Comparison of ENCODE assay signal across 9 cellular contexts in genomic region chr7:139725077-139725476, GRCh38. TPM values are rescaled to one million over a fixed set of nuclear protein-coding genes. Genes with fewer than 3 reads are reported as not detected.
DNase-seq lines count a peak whose midpoint lies in the region; ATAC-seq and TF ChIP-seq lines count a peak whose summit lies in the region.
"Had no signal": no experiment of that assay in that cellular context is flagged by ENCODE, and none has a peak within 500 bp of the region (broad histone marks: within the 10 kb centered on the region; RNA-seq: fewer than 3 reads in every experiment).

No MANE protein-coding gene starts in this region.

- no peak overlapping the region for H3K27ac Mint-ChIP-seq in T-helper 2 cell treated with Interferon-gamma antibody and Interleukin-4, amounts not matched to agents 5 μg/mL and 100 μg/mL, for 36 hours

- no peak overlapping the region for H3K4me3 ChIP-seq in BLaER1 treated with 17β-estradiol and CSF1 and Interleukin-3, amounts not matched to agents 10 nM and 100 nM
- no peak overlapping the region for H3K4me3 ChIP-seq in choroid plexus epithelial cell (ENCODE audit: low read depth, low read length)
- H3K4me3 ChIP-seq in upper lobe of left lung: no peak overlapping the region

- no peak overlapping the region for H3K4me3 Mint-ChIP-seq in T-helper 2 cell treated with Interferon-gamma antibody and Interleukin-4, amounts not matched to agents 5 μg/mL and 100 μg/mL, for 36 hours

- ATAC-seq in GM19468 (IDR thresholded peaks at IDR 0.05; ENCODE audit: extremely low read depth, unreplicated experiment) (peak; percentile 82), HG03439 (IDR thresholded peaks at IDR 0.05; ENCODE audit: unreplicated experiment) (peak; percentile 80), upper lobe of left lung (ENCODE audit: low FRiP score in 2 of 2) (no peak)
- ATAC-seq: HCT116 had no signal

- peaks cover 14 to 100% (median 50%) of the 10 kb centered on the region in 11 experiments for H4K20me1 ChIP-seq in BLaER1 treated with 17β-estradiol and CSF1 and Interleukin-3, amounts not matched to agents 10 nM and 100 nM

- H3K4me2 ChIP-seq in BLaER1 treated with 17β-estradiol and CSF1 and Interleukin-3, amounts not matched to agents 10 nM and 100 nM: peak overlapping the region; percentile 40 to 70 (median 59); a peak in 21 of 22 replicates

- peaks cover 0 to 17% (median 8%) of the 10 kb centered on the region in 11 experiments; a peak in 9 of 22 replicates for H3K9me3 ChIP-seq in BLaER1 treated with 17β-estradiol and CSF1 and Interleukin-3, amounts not matched to agents 10 nM and 100 nM (replicated peaks in 1 of 11)
- no peaks in the 10 kb centered on the region for H3K9me3 ChIP-seq in upper lobe of left lung

- H3K9ac ChIP-seq in BLaER1 treated with 17β-estradiol and CSF1 and Interleukin-3, amounts not matched to agents 10 nM and 100 nM: peak overlapping the region in 1 of 11 experiments; percentile 46; a peak in 1 of 22 replicates

- no peak for TF ChIP-seq EP300 in upper lobe of left lung (IDR thresholded peaks at IDR 0.05)

- TF ChIP-seq CTCF in choroid plexus epithelial cell (conservative IDR thresholded peaks at IDR 0.05; ENCODE audit: low read depth, low read length) (no peak), upper lobe of left lung (IDR thresholded peaks at IDR 0.05) (no peak)

- H3K9me3 Mint-ChIP-seq in T-helper 2 cell treated with Interferon-gamma antibody and Interleukin-4, amounts not matched to agents 5 μg/mL and 100 μg/mL, for 36 hours: no peaks in the 10 kb centered on the region

- peaks cover 11% of the 10 kb centered on the region for H3K36me3 Mint-ChIP-seq in T-helper 2 cell treated with Interferon-gamma antibody and Interleukin-4, amounts not matched to agents 5 μg/mL and 100 μg/mL, for 36 hours (ENCODE audit: low read depth)

- TF ChIP-seq POLR2A in upper lobe of left lung (IDR thresholded peaks at IDR 0.05): no peak

- H3K4me1 ChIP-seq in BLaER1 treated with 17β-estradiol and CSF1 and Interleukin-3, amounts not matched to agents 10 nM and 100 nM: peaks cover 45 to 85% (median 68%) of the 10 kb centered on the region in 10 experiments
- peaks cover 70 to 85% (median 75%) of the 10 kb centered on the region in 4 donors for H3K4me1 ChIP-seq in upper lobe of left lung

- peaks cover 35% of the 10 kb centered on the region for H3K4me1 Mint-ChIP-seq in T-helper 2 cell treated with Interferon-gamma antibody and Interleukin-4, amounts not matched to agents 5 μg/mL and 100 μg/mL, for 36 hours (ENCODE audit: low read depth)

- peaks cover 11 to 59% (median 22%) of the 10 kb centered on the region in 11 experiments; a peak in 21 of 22 replicates for H3K36me3 ChIP-seq in BLaER1 treated with 17β-estradiol and CSF1 and Interleukin-3, amounts not matched to agents 10 nM and 100 nM
- H3K36me3 ChIP-seq in upper lobe of left lung: no peaks in the 10 kb centered on the region

- 69 to 73% methylated on average over 6 of the region's 6 CpGs for WGBS in upper lobe of left lung, 2 donors

- no peaks in the 10 kb centered on the region for H3K27me3 Mint-ChIP-seq in T-helper 2 cell treated with Interferon-gamma antibody and Interleukin-4, amounts not matched to agents 5 μg/mL and 100 μg/mL, for 36 hours (ENCODE audit: low read depth)

- DNase-seq in choroid plexus epithelial cell (ENCODE audit: low read depth): peak; percentile 88
- DNase-seq in upper lobe of left lung: peak in 1 of 2 donors; percentile 21
- no peak for DNase-seq in SW480 (ENCODE audit: low spot score)
- no peak for DNase-seq in T-helper 2 cell treated with Interferon-gamma antibody and Interleukin-4, amounts not matched to agents 5 μg/mL and 100 μg/mL, for 36 hours (ENCODE audit: low spot score)
- DNase-seq in NCI-H226: no peak

- peak overlapping the region in 8 of 11 experiments; percentile 3 to 73 (median 42); a peak in 13 of 22 replicates for H3K27ac ChIP-seq in BLaER1 treated with 17β-estradiol and CSF1 and Interleukin-3, amounts not matched to agents 10 nM and 100 nM
- peak overlapping the region in 3 of 4 donors; percentile 78 to 85 (median 83) for H3K27ac ChIP-seq in upper lobe of left lung

- H3K27me3 ChIP-seq in BLaER1 treated with 17β-estradiol and CSF1 and Interleukin-3, amounts not matched to agents 10 nM and 100 nM: no peaks in the 10 kb centered on the region
- H3K27me3 ChIP-seq in upper lobe of left lung: no peaks in the 10 kb centered on the region

RNA-seq across cellular contexts. Expression of gene HIPK2, which starts 52.7 kb away (rescaled TPM):
- total RNA-seq in upper lobe of left lung: 10 to 100 TPM; 38.6 to 59.6 (median 45.9) TPM

Comparison
In these comparisons a context has a peak if more than half of its experiments do, and no peak if none do; other contexts are left out.
1. ATAC-seq: peak in GM19468 (single experiment) and HG03439 (single experiment); none in upper lobe of left lung (0 of 2).